1 cellular context compared by ENCODE assay signal in genomic region chr2:25960920-25961319, GRCh38.
TF ChIP-seq lines count a peak whose summit lies in the region.

No MANE protein-coding gene starts in this region.

TF ChIP-seq in IMR-90, 13 proteins besides CTCF, POLR2A, EP300 and RAD21 (continued from another document):
- TF ChIP-seq USF2 (IDR thresholded peaks at IDR 0.05; ENCODE audit: low read depth, low read length) (no peak), NFE2L2 (IDR thresholded peaks at IDR 0.05; ENCODE audit: low read depth, low read length) (no peak), MXI1 (IDR thresholded peaks at IDR 0.05; ENCODE audit: borderline replicate concordance, low read depth, low read length) (no peak), SMC3 (IDR thresholded peaks at IDR 0.05; ENCODE audit: low read depth, low read length) (no peak), MAZ (IDR thresholded peaks at IDR 0.05; ENCODE audit: borderline replicate concordance, low read depth, low read length) (no peak), RFX5 (IDR thresholded peaks at IDR 0.05; ENCODE audit: low read depth, low read length) (no peak)
